17 cellular contexts compared by ENCODE assay signal in the genomic region with DNA sequence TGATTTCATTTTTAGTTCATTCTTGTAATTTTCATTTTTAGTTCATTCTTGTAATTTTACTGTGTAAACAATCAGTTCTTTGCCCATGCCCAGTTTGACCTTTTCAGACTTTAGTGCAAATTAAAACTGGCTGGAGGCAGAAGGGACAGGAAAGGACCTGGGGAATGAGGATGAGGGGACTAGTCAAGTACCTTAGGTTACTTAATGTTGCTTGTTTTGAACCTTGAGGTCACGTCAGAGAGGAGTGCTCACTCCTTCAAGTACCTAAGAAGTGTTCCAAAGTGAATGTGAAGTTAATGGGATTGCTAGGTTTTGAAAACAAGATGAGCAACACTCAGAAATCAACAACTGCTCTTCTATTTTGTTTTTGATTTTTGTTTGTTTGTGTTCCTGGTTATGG.
"Had no signal": no experiment of that assay in that cellular context is flagged by ENCODE, and none has a peak within 500 bp of the region (broad histone marks: within the 10 kb centered on the region; RNA-seq: fewer than 3 reads in every experiment).

No MANE protein-coding gene starts in this region.

- H3K27me3 Mint-ChIP-seq: brain; stimulated activated naive B cell treated with anti-CD40 and anti-IgM and Interleukin-4, amounts not matched to agents 10 μg/mL and 1 μg/mL and 100 μg/mL, for 72 hours; type B pancreatic cell had no signal

- H3K4me1 ChIP-seq: foreskin keratinocyte had no signal

- DNase-seq: activated T-cell treated with anti-CD3 and anti-CD28 coated beads, Interleukin-2, amount 50 U/mL, for 1 hour; aorta; dermis blood vessel endothelial cell; effector memory CD4-positive, alpha-beta T cell; foreskin keratinocyte; kidney; left ventricle myocardium superior; mesenchymal stem cell; nucleus accumbens; sigmoid colon; stimulated activated CD4-positive, alpha-beta T cell treated with anti-CD3 and anti-CD28 coated beads, Interleukin-15, amount 100 ng/mL, for 24 hours; stimulated activated naive B cell treated with anti-CD40 and anti-IgM and Interleukin-4, amounts not matched to agents 10 μg/mL and 1 μg/mL and 100 μg/mL, for 72 hours had no signal

- H3K27ac ChIP-seq: foreskin keratinocyte, sigmoid colon had no signal

- H3K9me3 Mint-ChIP-seq: activated naive CD4-positive, alpha-beta T cell treated with anti-CD3 and anti-CD28 coated beads, Interleukin-2, amount 50 U/mL, for 72 hours; brain; nephron; stimulated activated naive B cell treated with anti-CD40 and anti-IgM and Interleukin-4, amounts not matched to agents 10 μg/mL and 1 μg/mL and 100 μg/mL, for 72 hours had no signal

- H3K4me3 ChIP-seq: sigmoid colon, smooth muscle cell had no signal

- H3K27ac Mint-ChIP-seq: activated naive CD4-positive, alpha-beta T cell treated with anti-CD3 and anti-CD28 coated beads, Interleukin-2, amount 50 U/mL, for 72 hours; stimulated activated naive B cell treated with anti-CD40 and anti-IgM and Interleukin-4, amounts not matched to agents 10 μg/mL and 1 μg/mL and 100 μg/mL, for 72 hours; type B pancreatic cell had no signal

- H3K9me3 ChIP-seq: sigmoid colon had no signal

- H3K36me3 Mint-ChIP-seq: activated naive CD4-positive, alpha-beta T cell treated with anti-CD3 and anti-CD28 coated beads, Interleukin-2, amount 50 U/mL, for 72 hours had no signal

- ATAC-seq: activated naive CD4-positive, alpha-beta T cell treated with anti-CD3 and anti-CD28 coated beads, Interleukin-2, amount 50 U/mL, for 72 hours; foreskin keratinocyte; stimulated activated naive B cell treated with anti-CD40 and anti-IgM and Interleukin-4, amounts not matched to agents 10 μg/mL and 1 μg/mL and 100 μg/mL, for 72 hours had no signal

- H3K4me3 Mint-ChIP-seq: brain; nephron; stimulated activated naive B cell treated with anti-CD40 and anti-IgM and Interleukin-4, amounts not matched to agents 10 μg/mL and 1 μg/mL and 100 μg/mL, for 72 hours; type B pancreatic cell had no signal

- H3K36me3 ChIP-seq: sigmoid colon had no signal

- H3K27me3 ChIP-seq: foreskin keratinocyte, sigmoid colon had no signal
